8 cellular contexts compared by ENCODE assay signal in the genomic region with DNA sequence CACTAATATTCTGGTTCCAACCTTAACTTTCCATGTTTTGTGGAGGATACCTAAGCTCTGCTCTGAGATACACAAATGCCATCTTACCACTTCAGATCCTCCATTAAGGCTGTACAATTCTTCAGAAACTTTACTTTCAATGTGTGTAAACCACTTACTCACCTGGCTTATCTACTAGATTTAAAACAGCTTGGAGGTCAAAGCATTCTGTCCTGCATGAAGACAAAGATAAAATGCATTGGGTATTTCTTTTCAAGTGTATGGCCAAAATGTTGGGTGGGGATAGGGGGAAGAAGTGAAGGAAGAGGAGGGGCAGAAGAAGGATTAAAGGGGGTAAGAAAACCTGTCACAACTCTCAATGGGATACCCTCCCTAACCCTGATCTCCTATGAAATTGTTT. TPM values are rescaled to one million over a fixed set of nuclear protein-coding genes. Genes with fewer than 3 reads are reported as not detected.
DNase-seq lines count a peak whose midpoint lies in the region; ATAC-seq lines count a peak whose summit lies in the region.

No MANE protein-coding gene starts in this region.

- no peak for ATAC-seq in activated CD4-positive, alpha-beta T cell treated with anti-CD3 and anti-CD28 coated beads for 36 hours
- ATAC-seq in HG02970 (IDR thresholded peaks at IDR 0.05; ENCODE audit: low FRiP score, unreplicated experiment) (no peak), HG02623 (IDR thresholded peaks at IDR 0.05; ENCODE audit: unreplicated experiment) (no peak)

- DNase-seq in activated CD4-positive, alpha-beta T cell treated with anti-CD3 and anti-CD28 coated beads for 36 hours, result no peak
- DNase-seq in activated CD4-positive, alpha-beta T cell treated with anti-CD3 and anti-CD28 coated beads for 48 hours, result no peak
- no peak for DNase-seq in adipocyte (ENCODE audit: low read depth)
- DNase-seq in SW 1271 (lab: John Stamatoyannopoulos, UW), result no peak

- H3K27me3 ChIP-seq in adipocyte (replicated peaks; ENCODE audit: control insufficient read depth, insufficient read depth, low read length) (no peaks in the 10 kb centered on the region), layer of hippocampus (ENCODE audit: control insufficient read depth, insufficient read depth, low read length) (no peaks in the 10 kb centered on the region)

- peak overlapping the region; percentile 72 for H3K27ac Mint-ChIP-seq in activated CD4-positive, alpha-beta T cell treated with anti-CD3 and anti-CD28 coated beads for 36 hours

- H3K27ac ChIP-seq in layer of hippocampus (ENCODE audit: low read depth, low read length) (peak overlapping the region; percentile 93), temporal lobe (ENCODE audit: low read depth, low read length) (peak overlapping the region; percentile 86)

- peaks cover 20% of the 10 kb centered on the region for H3K4me1 Mint-ChIP-seq in activated CD4-positive, alpha-beta T cell treated with anti-CD3 and anti-CD28 coated beads for 36 hours

- H3K9me3 Mint-ChIP-seq in activated CD4-positive, alpha-beta T cell treated with anti-CD3 and anti-CD28 coated beads for 36 hours (ENCODE audit: low read depth), result no peaks in the 10 kb centered on the region

- H3K4me3 ChIP-seq in adipocyte (ENCODE audit: low read length), result peak overlapping the region; percentile 100

- no peaks in the 10 kb centered on the region for H3K9me3 ChIP-seq in adipocyte (ENCODE audit: control insufficient read depth, low read length)

- POLR2A ChIA-PET in activated CD4-positive, alpha-beta T cell treated with anti-CD3 and anti-CD28 coated beads for 36 hours (lab: Charles Lee), result no interaction called here

- CTCF ChIA-PET in activated CD4-positive, alpha-beta T cell treated with anti-CD3 and anti-CD28 coated beads for 36 hours (lab: Charles Lee), result interaction anchor here (0.6 kb wide), 1 partner anchor 202 kb away, joined by 3 read pairs; no protein-coding TSS in a partner anchor

- H3K4me3 Mint-ChIP-seq in activated CD4-positive, alpha-beta T cell treated with anti-CD3 and anti-CD28 coated beads for 36 hours, result peak overlapping the region; percentile 93

- intact Hi-C loops in activated CD4-positive, alpha-beta T cell treated with anti-CD3 and anti-CD28 coated beads for 36 hours (cut with DNase I, micrococcal nuclease), result loop anchor here (2.0 to 5.0 kb wide), 4 partner anchors 25 to 807 kb away; a partner anchor contains a TSS

- peaks cover 20% of the 10 kb centered on the region for H3K4me1 ChIP-seq in adipocyte (ENCODE audit: control insufficient read depth, insufficient read depth, low read length)

- H3K27me3 Mint-ChIP-seq in activated CD4-positive, alpha-beta T cell treated with anti-CD3 and anti-CD28 coated beads for 36 hours, result no peaks in the 10 kb centered on the region

- H3K9ac ChIP-seq in adipocyte (ENCODE audit: low read length), result peak overlapping the region; percentile 100

- H3K36me3 ChIP-seq in adipocyte (ENCODE audit: control insufficient read depth, insufficient read depth, low read length, severe bottlenecking), result peaks cover 19% of the 10 kb centered on the region

- peaks cover 25% of the 10 kb centered on the region for H3K36me3 Mint-ChIP-seq in activated CD4-positive, alpha-beta T cell treated with anti-CD3 and anti-CD28 coated beads for 36 hours (ENCODE audit: low read depth)

RNA-seq across cellular contexts. Expression of a gene that starts 0.9 kb away (rescaled TPM):
- 10 to 100 TPM; 17.4 to 18.3 TPM for total RNA-seq in activated CD4-positive, alpha-beta T cell treated with anti-CD3 and anti-CD28 coated beads for 36 hours
- total RNA-seq in temporal lobe, result 15.7 TPM
